In genomic region chr1:33257759-33258712, GRCh38 we compare ENCODE assay signal across 1 cellular context.
TF ChIP-seq lines count a peak whose summit lies in the region.

No MANE protein-coding gene starts in this region.

TF ChIP-seq in H1, 55 proteins besides CTCF, POLR2A, EP300 and RAD21 (continued from another document):
- TF ChIP-seq CHD7 (IDR thresholded peaks at IDR 0.05; ENCODE audit: insufficient replicate concordance, low read length), result no peak
- no peak for TF ChIP-seq CBX5 (IDR thresholded peaks at IDR 0.05; ENCODE audit: low read depth, low read length)
- no peak for TF ChIP-seq MAX (IDR thresholded peaks at IDR 0.05)
- TF ChIP-seq GABPA (IDR thresholded peaks at IDR 0.05; ENCODE audit: borderline replicate concordance, insufficient read depth, low read length), result no peak
- TF ChIP-seq NANOG (IDR thresholded peaks at IDR 0.05; ENCODE audit: insufficient read depth, low read depth, low read length, poor library complexity, severe bottlenecking), result no peak
- TF ChIP-seq RXRA (IDR thresholded peaks at IDR 0.05; ENCODE audit: insufficient read depth, low read depth, low read length), result no peak
- no peak for TF ChIP-seq HDAC2 (IDR thresholded peaks at IDR 0.05; ENCODE audit: borderline replicate concordance in 1 of 2, low read depth in 2 of 2, low read length in 2 of 2)
- TF ChIP-seq POLR2AphosphoS5 (IDR thresholded peaks at IDR 0.05; ENCODE audit: low read depth, low read length), result no peak
- no peak for TF ChIP-seq RBBP5 (IDR thresholded peaks at IDR 0.05; ENCODE audit: borderline replicate concordance, low read depth, low read length)
- no peak for TF ChIP-seq SP1 (IDR thresholded peaks at IDR 0.05; ENCODE audit: low read depth, low read length)
TF ChIP-seq in H1: peak in this region for 0.
